28 cellular contexts compared by ENCODE assay signal in the genomic region with DNA sequence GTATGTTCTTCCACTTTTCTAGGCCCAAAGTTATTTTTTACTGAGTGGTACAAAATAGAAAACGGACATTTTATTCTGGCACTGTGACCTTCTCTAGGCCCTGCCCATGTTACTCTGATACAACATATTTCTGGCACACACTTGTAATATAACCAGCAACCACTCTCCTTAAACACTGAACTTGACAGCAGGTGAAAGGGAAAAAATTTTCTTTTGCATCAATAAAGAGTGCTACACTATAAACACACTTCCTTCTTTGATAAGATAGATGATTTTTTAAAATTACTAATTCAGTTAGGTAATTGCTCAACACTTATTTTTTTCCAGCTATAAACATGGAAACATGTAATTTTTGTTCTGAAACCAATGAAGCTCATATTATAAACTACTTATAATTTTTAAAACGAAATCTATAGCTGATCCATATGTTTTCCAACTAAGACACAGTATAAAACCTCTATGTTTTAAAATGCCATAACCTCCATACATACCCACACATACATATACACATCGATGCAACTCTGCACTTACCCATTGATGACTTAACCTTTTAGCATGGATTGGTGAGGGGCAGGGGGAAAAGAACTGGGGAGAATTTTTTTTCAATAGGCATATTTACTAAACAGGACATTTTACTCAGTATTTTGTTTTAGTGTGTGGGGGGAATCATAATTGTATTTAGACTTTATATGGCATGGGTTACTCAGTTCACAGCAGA.
"Had no signal": no experiment of that assay in that cellular context is flagged by ENCODE, and none has a peak within 500 bp of the region (broad histone marks: within the 10 kb centered on the region; RNA-seq: fewer than 3 reads in every experiment).

No MANE protein-coding gene starts in this region.

- H3K4me1 ChIP-seq: foreskin keratinocyte had no signal

- H3K4me3 Mint-ChIP-seq: activated B cell treated with CpG ODN at 0.5 μM for 24 hours; activated CD8-positive, alpha-beta T cell treated with anti-CD3 and anti-CD28 coated beads for 36 hours; activated naive CD8-positive, alpha-beta T cell; activated T-cell treated with anti-CD3 and anti-CD28 coated beads, Interleukin-2, amount 50 U/mL, for 4 hours; activated T-helper 17 cell treated with anti-CD3 and anti-CD28 coated beads, Interleukin-2, amount 50 U/mL, for 72 hours; effector memory CD8-positive, alpha-beta T cell had no signal

- H3K9me3 Mint-ChIP-seq: activated B cell treated with CpG ODN at 0.5 μM for 24 hours; activated CD8-positive, alpha-beta T cell treated with anti-CD3 and anti-CD28 coated beads for 36 hours; activated T-cell treated with anti-CD3 and anti-CD28 coated beads, Interleukin-2, amount 50 U/mL, for 4 hours; activated T-helper 17 cell treated with anti-CD3 and anti-CD28 coated beads, Interleukin-2, amount 50 U/mL, for 72 hours; effector memory CD8-positive, alpha-beta T cell had no signal

- H3K9me3 ChIP-seq: esophagus muscularis mucosa, gastrocnemius medialis, heart left ventricle had no signal

- H3K27me3 Mint-ChIP-seq: activated T-helper 17 cell treated with anti-CD3 and anti-CD28 coated beads, Interleukin-2, amount 50 U/mL, for 72 hours had no signal

- H3K4me3 ChIP-seq: esophagus muscularis mucosa, gastrocnemius medialis, heart left ventricle had no signal

- H3K36me3 Mint-ChIP-seq: activated naive CD8-positive, alpha-beta T cell had no signal

- H3K27ac Mint-ChIP-seq: activated B cell treated with CpG ODN at 0.5 μM for 24 hours; activated CD8-positive, alpha-beta T cell treated with anti-CD3 and anti-CD28 coated beads for 36 hours; activated naive CD8-positive, alpha-beta T cell; activated T-helper 17 cell treated with anti-CD3 and anti-CD28 coated beads, Interleukin-2, amount 50 U/mL, for 72 hours; effector memory CD8-positive, alpha-beta T cell had no signal

- H3K27ac ChIP-seq: esophagus muscularis mucosa, foreskin keratinocyte, gastrocnemius medialis, heart left ventricle, WERI-Rb-1 had no signal

- H3K36me3 ChIP-seq: esophagus muscularis mucosa, gastrocnemius medialis, heart left ventricle, WERI-Rb-1 had no signal

- H3K27me3 ChIP-seq: esophagus muscularis mucosa, foreskin keratinocyte, gastrocnemius medialis, heart left ventricle had no signal

- DNase-seq: activated B cell treated with CpG ODN at 0.5 μM for 24 hours; activated CD4-positive, alpha-beta T cell treated with anti-CD3 and anti-CD28 coated beads for 48 hours; activated CD4-positive, alpha-beta T cell treated with anti-CD3 and anti-CD28 coated beads, Interleukin-2, amount 50 U/mL, for 1 hour; activated CD4-positive, alpha-beta T cell treated with anti-CD3 and anti-CD28 coated beads, Interleukin-2, amount 50 U/mL, for 48 hours; activated CD8-positive, alpha-beta memory T cell treated with anti-CD3 and anti-CD28 coated beads for 24 hours; activated CD8-positive, alpha-beta T cell treated with anti-CD3 and anti-CD28 coated beads for 36 hours; activated effector memory CD4-positive, alpha-beta T cell treated with Interleukin-2 at 50 U/mL for 16 hours; activated gamma-delta T cell treated with Interleukin-2 at 50 U/mL for 16 hours; activated naive CD4-positive, alpha-beta T cell treated with anti-CD3 and anti-CD28 coated beads, Interleukin-2, amount 50 U/mL, for 16 hours; activated naive CD4-positive, alpha-beta T cell treated with Interleukin-2 at 50 U/mL for 16 hours; activated T-cell treated with anti-CD3 and anti-CD28 coated beads, Interleukin-2, amount 50 U/mL, for 4 hours; amniotic stem cell; anterior cingulate cortex; cortex of kidney; dermis blood vessel endothelial cell; effector CD4-positive, alpha-beta T cell; effector memory CD8-positive, alpha-beta T cell; erythroblast; foreskin keratinocyte; gastrocnemius medialis; glutamatergic neuron; heart left ventricle; T-helper 2 cell; WERI-Rb-1 had no signal

- ATAC-seq: activated CD4-positive, CD25-positive, alpha-beta regulatory T cell treated with anti-CD3 and anti-CD28 coated beads, Interleukin-2, amount 50 U/mL, for 24 hours; activated CD8-positive, alpha-beta T cell treated with anti-CD3 and anti-CD28 coated beads for 36 hours; activated T-cell treated with anti-CD3 and anti-CD28 coated beads, Interleukin-2, amount 50 U/mL, for 4 hours; activated T-helper 17 cell treated with anti-CD3 and anti-CD28 coated beads, Interleukin-2, amount 50 U/mL, for 72 hours; effector memory CD8-positive, alpha-beta T cell; foreskin keratinocyte; gastrocnemius medialis; heart left ventricle had no signal
